Comparison of ENCODE assay signal across 8 cellular contexts in the genomic region with DNA sequence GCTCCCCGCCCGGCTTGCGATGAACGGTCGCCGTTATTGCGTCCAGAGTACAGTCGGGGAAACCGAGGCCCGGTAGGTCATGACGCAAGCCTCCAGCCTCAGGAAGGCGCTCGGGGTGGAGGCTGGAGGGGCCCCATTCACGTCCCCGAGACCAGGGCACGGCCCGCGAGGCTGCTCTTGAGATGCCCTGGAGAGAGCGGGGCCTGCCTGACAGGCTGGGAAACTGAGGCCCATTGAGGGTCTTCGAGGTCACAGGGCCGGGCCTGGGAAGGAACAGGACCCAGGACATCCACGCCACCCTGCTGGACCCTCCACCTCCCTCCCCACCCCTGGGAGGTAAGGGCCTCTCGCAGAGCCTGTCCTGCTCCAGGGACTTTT. TPM values are rescaled to one million over a fixed set of nuclear protein-coding genes. Genes with fewer than 3 reads are reported as not detected.
A peak's percentile ranks its signal among the peaks of the same experiment; 100 is the strongest.
DNase-seq lines count a peak whose midpoint lies in the region; ATAC-seq and TF ChIP-seq lines count a peak whose summit lies in the region.

No MANE protein-coding gene starts in this region.

- peaks cover 25 to 27% of the 10 kb centered on the region in 2 donors for H3K4me1 Mint-ChIP-seq in effector memory CD8-positive, alpha-beta T cell (ENCODE audit: low read depth in 2 of 2)
- peaks cover 21% of the 10 kb centered on the region for H3K4me1 Mint-ChIP-seq in nephron

- peak overlapping the region; percentile 95 for H3K4me3 ChIP-seq in Jurkat, Clone E6-1 (ENCODE audit: low read length)

- ATAC-seq in GM18498 (IDR thresholded peaks at IDR 0.05; ENCODE audit: unreplicated experiment): peak; percentile 4
- no peak for ATAC-seq in effector memory CD8-positive, alpha-beta T cell (replicated peaks)

- DNase-seq in Jurkat, Clone E6-1 (ENCODE audit: low read depth, low spot score): no peak
- DNase-seq in effector memory CD8-positive, alpha-beta T cell: no peak
- DNase-seq in COLO829 (ENCODE audit: low spot score) (no peak), cerebellar cortex (ENCODE audit: low spot score) (no peak), ureter (ENCODE audit: low spot score) (no peak)
- no peak for DNase-seq in activated CD8-positive, alpha-beta memory T cell treated with anti-CD3 and anti-CD28 coated beads for 24 hours

- H3K27ac Mint-ChIP-seq in effector memory CD8-positive, alpha-beta T cell: peak overlapping the region; percentile 100
- peak overlapping the region in 2 of 3 experiments; percentile 95 to 97 for H3K27ac Mint-ChIP-seq in nephron

- peaks cover 35% of the 10 kb centered on the region for H3K36me3 Mint-ChIP-seq in effector memory CD8-positive, alpha-beta T cell (ENCODE audit: insufficient read depth)
- H3K36me3 Mint-ChIP-seq in nephron (ENCODE audit: low read depth): peaks cover 4% of the 10 kb centered on the region

- peaks cover 5 to 9% of the 10 kb centered on the region in 2 donors for H3K27me3 Mint-ChIP-seq in effector memory CD8-positive, alpha-beta T cell
- peaks cover 8% of the 10 kb centered on the region for H3K27me3 Mint-ChIP-seq in nephron (ENCODE audit: low read depth)

- peaks cover 0 to 2% of the 10 kb centered on the region in 2 donors for H3K9me3 Mint-ChIP-seq in effector memory CD8-positive, alpha-beta T cell
- no peaks in the 10 kb centered on the region for H3K9me3 Mint-ChIP-seq in nephron

- peak overlapping the region; percentile 97 to 99 for H3K4me3 Mint-ChIP-seq in effector memory CD8-positive, alpha-beta T cell
- peak overlapping the region; percentile 91 to 93 (median 91) for H3K4me3 Mint-ChIP-seq in nephron

- TF ChIP-seq CTCF in nephron (IDR thresholded peaks at IDR 0.05; ENCODE audit: unreplicated experiment in 3 of 3): no peak

RNA-seq across cellular contexts. Expression of a gene that starts 0.4 kb away (rescaled TPM):
- polyA plus RNA-seq in Jurkat, Clone E6-1 (2012; ENCODE audit: insufficient read depth, insufficient read length): 125 TPM
- total RNA-seq in ureter: 93.5 TPM

RNA-seq across cellular contexts. Expression of a gene that starts 17.3 kb away (rescaled TPM):
- 97.7 TPM for polyA plus RNA-seq in Jurkat, Clone E6-1 (2012; ENCODE audit: insufficient read depth, insufficient read length)
- 9.3 TPM for total RNA-seq in ureter

RNA-seq across cellular contexts. Expression of a gene that starts 23.3 kb away (rescaled TPM):
- polyA plus RNA-seq in Jurkat, Clone E6-1 (2012; ENCODE audit: insufficient read depth, insufficient read length): 264 TPM
- total RNA-seq in ureter: 137 TPM

RNA-seq across cellular contexts. Expression of a gene that starts 54.1 kb away (rescaled TPM):
- 3,463 TPM for polyA plus RNA-seq in Jurkat, Clone E6-1 (2012; ENCODE audit: insufficient read depth, insufficient read length)
- total RNA-seq in ureter: 1,085 TPM
